In the genomic region with DNA sequence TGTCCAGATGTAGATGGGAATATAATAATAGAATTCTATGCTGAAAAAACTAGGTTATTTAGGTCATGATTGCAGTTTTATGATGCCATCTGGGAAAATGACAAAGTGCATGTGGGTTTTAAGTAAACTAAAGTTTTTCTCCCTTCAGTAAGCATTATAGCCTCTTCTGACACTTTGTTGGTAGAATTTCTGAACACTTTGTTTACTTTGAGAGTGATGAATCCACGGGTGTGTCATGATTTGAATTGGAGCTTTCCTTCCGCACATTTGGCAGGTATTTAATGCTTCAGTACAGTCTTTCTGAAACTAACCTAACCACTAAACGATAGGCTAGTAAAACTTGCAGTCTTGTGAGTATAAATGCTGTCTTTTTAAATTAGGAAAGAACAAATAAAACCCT, we compare ENCODE assay signal across 1 cellular context.
TF ChIP-seq lines count a peak whose summit lies in the region.

No MANE protein-coding gene starts in this region.

TF ChIP-seq in GM23338, 12 proteins besides CTCF, POLR2A, EP300 and RAD21:
- TF ChIP-seq, protein P1, sequence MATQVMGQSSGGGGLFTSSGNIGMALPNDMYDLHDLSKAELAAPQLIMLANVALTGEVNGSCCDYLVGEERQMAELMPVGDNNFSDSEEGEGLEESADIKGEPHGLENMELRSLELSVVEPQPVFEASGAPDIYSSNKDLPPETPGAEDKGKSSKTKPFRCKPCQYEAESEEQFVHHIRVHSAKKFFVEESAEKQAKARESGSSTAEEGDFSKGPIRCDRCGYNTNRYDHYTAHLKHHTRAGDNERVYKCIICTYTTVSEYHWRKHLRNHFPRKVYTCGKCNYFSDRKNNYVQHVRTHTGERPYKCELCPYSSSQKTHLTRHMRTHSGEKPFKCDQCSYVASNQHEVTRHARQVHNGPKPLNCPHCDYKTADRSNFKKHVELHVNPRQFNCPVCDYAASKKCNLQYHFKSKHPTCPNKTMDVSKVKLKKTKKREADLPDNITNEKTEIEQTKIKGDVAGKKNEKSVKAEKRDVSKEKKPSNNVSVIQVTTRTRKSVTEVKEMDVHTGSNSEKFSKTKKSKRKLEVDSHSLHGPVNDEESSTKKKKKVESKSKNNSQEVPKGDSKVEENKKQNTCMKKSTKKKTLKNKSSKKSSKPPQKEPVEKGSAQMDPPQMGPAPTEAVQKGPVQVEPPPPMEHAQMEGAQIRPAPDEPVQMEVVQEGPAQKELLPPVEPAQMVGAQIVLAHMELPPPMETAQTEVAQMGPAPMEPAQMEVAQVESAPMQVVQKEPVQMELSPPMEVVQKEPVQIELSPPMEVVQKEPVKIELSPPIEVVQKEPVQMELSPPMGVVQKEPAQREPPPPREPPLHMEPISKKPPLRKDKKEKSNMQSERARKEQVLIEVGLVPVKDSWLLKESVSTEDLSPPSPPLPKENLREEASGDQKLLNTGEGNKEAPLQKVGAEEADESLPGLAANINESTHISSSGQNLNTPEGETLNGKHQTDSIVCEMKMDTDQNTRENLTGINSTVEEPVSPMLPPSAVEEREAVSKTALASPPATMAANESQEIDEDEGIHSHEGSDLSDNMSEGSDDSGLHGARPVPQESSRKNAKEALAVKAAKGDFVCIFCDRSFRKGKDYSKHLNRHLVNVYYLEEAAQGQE (IDR thresholded peaks at IDR 0.05; ENCODE audit: unreplicated experiment) = no peak
- TF ChIP-seq, protein P2, sequence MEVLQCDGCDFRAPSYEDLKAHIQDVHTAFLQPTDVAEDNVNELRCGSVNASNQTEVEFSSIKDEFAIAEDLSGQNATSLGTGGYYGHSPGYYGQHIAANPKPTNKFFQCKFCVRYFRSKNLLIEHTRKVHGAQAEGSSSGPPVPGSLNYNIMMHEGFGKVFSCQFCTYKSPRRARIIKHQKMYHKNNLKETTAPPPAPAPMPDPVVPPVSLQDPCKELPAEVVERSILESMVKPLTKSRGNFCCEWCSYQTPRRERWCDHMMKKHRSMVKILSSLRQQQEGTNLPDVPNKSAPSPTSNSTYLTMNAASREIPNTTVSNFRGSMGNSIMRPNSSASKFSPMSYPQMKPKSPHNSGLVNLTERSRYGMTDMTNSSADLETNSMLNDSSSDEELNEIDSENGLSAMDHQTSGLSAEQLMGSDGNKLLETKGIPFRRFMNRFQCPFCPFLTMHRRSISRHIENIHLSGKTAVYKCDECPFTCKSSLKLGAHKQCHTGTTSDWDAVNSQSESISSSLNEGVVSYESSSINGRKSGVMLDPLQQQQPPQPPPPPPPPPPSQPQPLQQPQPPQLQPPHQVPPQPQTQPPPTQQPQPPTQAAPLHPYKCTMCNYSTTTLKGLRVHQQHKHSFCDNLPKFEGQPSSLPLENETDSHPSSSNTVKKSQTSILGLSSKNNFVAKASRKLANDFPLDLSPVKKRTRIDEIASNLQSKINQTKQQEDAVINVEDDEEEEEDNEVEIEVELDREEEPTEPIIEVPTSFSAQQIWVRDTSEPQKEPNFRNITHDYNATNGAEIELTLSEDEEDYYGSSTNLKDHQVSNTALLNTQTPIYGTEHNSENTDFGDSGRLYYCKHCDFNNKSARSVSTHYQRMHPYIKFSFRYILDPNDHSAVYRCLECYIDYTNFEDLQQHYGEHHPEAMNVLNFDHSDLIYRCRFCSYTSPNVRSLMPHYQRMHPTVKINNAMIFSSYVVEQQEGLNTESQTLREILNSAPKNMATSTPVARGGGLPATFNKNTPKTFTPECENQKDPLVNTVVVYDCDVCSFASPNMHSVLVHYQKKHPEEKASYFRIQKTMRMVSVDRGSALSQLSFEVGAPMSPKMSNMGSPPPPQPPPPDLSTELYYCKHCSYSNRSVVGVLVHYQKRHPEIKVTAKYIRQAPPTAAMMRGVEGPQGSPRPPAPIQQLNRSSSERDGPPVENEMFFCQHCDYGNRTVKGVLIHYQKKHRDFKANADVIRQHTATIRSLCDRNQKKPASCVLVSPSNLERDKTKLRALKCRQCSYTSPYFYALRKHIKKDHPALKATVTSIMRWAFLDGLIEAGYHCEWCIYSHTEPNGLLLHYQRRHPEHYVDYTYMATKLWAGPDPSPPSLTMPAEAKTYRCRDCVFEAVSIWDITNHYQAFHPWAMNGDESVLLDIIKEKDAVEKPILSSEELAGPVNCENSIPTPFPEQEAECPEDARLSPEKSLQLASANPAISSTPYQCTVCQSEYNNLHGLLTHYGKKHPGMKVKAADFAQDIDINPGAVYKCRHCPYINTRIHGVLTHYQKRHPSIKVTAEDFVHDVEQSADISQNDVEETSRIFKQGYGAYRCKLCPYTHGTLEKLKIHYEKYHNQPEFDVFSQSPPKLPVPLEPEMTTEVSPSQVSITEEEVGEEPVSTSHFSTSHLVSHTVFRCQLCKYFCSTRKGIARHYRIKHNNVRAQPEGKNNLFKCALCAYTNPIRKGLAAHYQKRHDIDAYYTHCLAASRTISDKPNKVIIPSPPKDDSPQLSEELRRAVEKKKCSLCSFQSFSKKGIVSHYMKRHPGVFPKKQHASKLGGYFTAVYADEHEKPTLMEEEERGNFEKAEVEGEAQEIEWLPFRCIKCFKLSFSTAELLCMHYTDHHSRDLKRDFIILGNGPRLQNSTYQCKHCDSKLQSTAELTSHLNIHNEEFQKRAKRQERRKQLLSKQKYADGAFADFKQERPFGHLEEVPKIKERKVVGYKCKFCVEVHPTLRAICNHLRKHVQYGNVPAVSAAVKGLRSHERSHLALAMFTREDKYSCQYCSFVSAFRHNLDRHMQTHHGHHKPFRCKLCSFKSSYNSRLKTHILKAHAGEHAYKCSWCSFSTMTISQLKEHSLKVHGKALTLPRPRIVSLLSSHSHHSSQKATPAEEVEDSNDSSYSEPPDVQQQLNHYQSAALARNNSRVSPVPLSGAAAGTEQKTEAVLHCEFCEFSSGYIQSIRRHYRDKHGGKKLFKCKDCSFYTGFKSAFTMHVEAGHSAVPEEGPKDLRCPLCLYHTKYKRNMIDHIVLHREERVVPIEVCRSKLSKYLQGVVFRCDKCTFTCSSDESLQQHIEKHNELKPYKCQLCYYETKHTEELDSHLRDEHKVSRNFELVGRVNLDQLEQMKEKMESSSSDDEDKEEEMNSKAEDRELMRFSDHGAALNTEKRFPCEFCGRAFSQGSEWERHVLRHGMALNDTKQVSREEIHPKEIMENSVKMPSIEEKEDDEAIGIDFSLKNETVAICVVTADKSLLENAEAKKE (CRISPR knock-in tag; IDR thresholded peaks at IDR 0.05) = no peak
- no peak for TF ChIP-seq EZH2 (IDR thresholded peaks at IDR 0.05; ENCODE audit: low read depth, unreplicated experiment)
- no peak for TF ChIP-seq POLR2AphosphoS5 (IDR thresholded peaks at IDR 0.05; ENCODE audit: low read depth)
- no peak for TF ChIP-seq CREB1 (CRISPR knock-in tag; IDR thresholded peaks at IDR 0.05; ENCODE audit: low read depth)
- TF ChIP-seq STAT1 (IDR thresholded peaks at IDR 0.05; ENCODE audit: unreplicated experiment) = no peak
- no peak for TF ChIP-seq ZNF331 (CRISPR knock-in tag; IDR thresholded peaks at IDR 0.05; ENCODE audit: low read depth)
- no peak for TF ChIP-seq NANOG (IDR thresholded peaks at IDR 0.05; ENCODE audit: borderline replicate concordance)
- no peak for TF ChIP-seq EZH2phosphoT487 (IDR thresholded peaks at IDR 0.05; ENCODE audit: unreplicated experiment)
- TF ChIP-seq ZNF114 (CRISPR knock-in tag; IDR thresholded peaks at IDR 0.05) = no peak
